Comparison of ENCODE assay signal across 8 cellular contexts in genomic region chr17:64724250-64724649, GRCh38.
DNase-seq lines count a peak whose midpoint lies in the region; ATAC-seq, FAIRE-seq and TF ChIP-seq lines count a peak whose summit lies in the region.
"Not testable (repeated sequence)": the region's sequence is repeated elsewhere in the genome, so short reads cannot be mapped to it uniquely, and the experiment has no call there.

No MANE protein-coding gene starts in this region.

- POLR2A ChIA-PET in A549 (lab: Yijun Ruan, JAX); MCF 10A (lab: Yijun Ruan, JAX): not testable (repeated sequence)
- POLR2A ChIA-PET in HCT116 (lab: Charles Lee), result interaction anchor here (2.1 to 3.2 kb wide), 3 partner anchors 11 to 18 kb away, joined by 9 to 28 read pairs (median 13); no protein-coding TSS in a partner anchor

- H2AFZ ChIP-seq in HCT116 (ENCODE audit: low read depth, low read length, poor library complexity, severe bottlenecking), result peak overlapping the region; percentile 28
- H2AFZ ChIP-seq in smooth muscle cell (ENCODE audit: low read depth), result peak overlapping the region; percentile 26

- H3K27me3 ChIP-seq in HCT116 (ENCODE audit: insufficient read depth, low read length); SJSA1 (replicated peaks); smooth muscle cell (ENCODE audit: low read depth): not testable (repeated sequence)

- BruUV-seq in HCT116 (replicated peaks; lab: Mats Ljungman, UMichigan); MCF 10A (replicated peaks; lab: Mats Ljungman, UMichigan): not testable (repeated sequence)

- CTCF ChIA-PET in A549 (lab: Yijun Ruan, JAX) (interaction anchor here (2.4 kb wide), 1 partner anchor 13 kb away, joined by 7 read pairs; no protein-coding TSS in a partner anchor), HCT116 (lab: Charles Lee) (interaction anchor here (1.1 kb wide), 1 partner anchor 30 kb away, joined by 3 read pairs; no protein-coding TSS in a partner anchor)
- CTCF ChIA-PET in MCF 10A (lab: Yijun Ruan, JAX), result not testable (repeated sequence)

- intact Hi-C loops in HCT116 (cut with micrococcal nuclease); MCF 10A (cut with micrococcal nuclease); kidney (cut with DNase I): not testable (repeated sequence)

- peak overlapping the region; percentile 45 for H3K9ac ChIP-seq in HCT116 (ENCODE audit: low read length)
- H3K9ac ChIP-seq in kidney (ENCODE audit: low read length in 2 of 2); smooth muscle cell (ENCODE audit: low read depth): not testable (repeated sequence)

- TF ChIP-seq POLR2A in A549 (IDR thresholded peaks at IDR 0.05; ENCODE audit: low read length); HCT116 (IDR thresholded peaks at IDR 0.05; ENCODE audit: borderline replicate concordance, extremely low read depth, insufficient read depth, insufficient read length): not testable (repeated sequence)

- not testable (repeated sequence) for TF ChIP-seq CTCF in A549 (IDR thresholded peaks at IDR 0.05); HCT116 (IDR thresholded peaks at IDR 0.05 in 2 of 3, conservative IDR thresholded peaks at IDR 0.05 in 1 of 3; ENCODE audit: borderline replicate concordance in 1 of 3, insufficient read depth in 1 of 3, low read depth in 2 of 3, low read length in 2 of 3); MCF 10A (IDR thresholded peaks at IDR 0.05; ENCODE audit: unreplicated experiment); fibroblast of villous mesenchyme (IDR thresholded peaks at IDR 0.05; ENCODE audit: insufficient read depth, low read depth, low read length); kidney (IDR thresholded peaks at IDR 0.05; ENCODE audit: borderline replicate concordance, extremely low read depth, insufficient read depth); nephron (IDR thresholded peaks at IDR 0.05; ENCODE audit: unreplicated experiment in 3 of 3); smooth muscle cell (IDR thresholded peaks at IDR 0.05; ENCODE audit: borderline replicate concordance, insufficient read depth, poor library complexity, severe bottlenecking)

- not testable (repeated sequence) for H3K4me1 Mint-ChIP-seq in MCF 10A (ENCODE audit: insufficient read depth, unreplicated experiment); nephron

- H3K9me3 Mint-ChIP-seq in MCF 10A (ENCODE audit: unreplicated experiment); nephron: not testable (repeated sequence)

- RAD21 ChIA-PET in HCT116 (lab: Charles Lee; ENCODE audit: low non-redundant PET in 1 of 2, low total read pairs in 2 of 2, uncharacterized antibody in 2 of 2, unreplicated experiment in 2 of 2), result not testable (repeated sequence)

- not testable (repeated sequence) for H3K79me2 ChIP-seq in HCT116 (ENCODE audit: insufficient read depth, low read length); smooth muscle cell (ENCODE audit: low read depth)

- FAIRE-seq in A549 (lab: Jason Lieb, UNC) (peak; percentile 39), kidney (lab: Jason Lieb, UNC) (peak; percentile 77)

- not testable (repeated sequence) for DNase-seq in A549 (ENCODE audit: low read depth in 1 of 2, low spot score in 1 of 2); HCT116 (ENCODE audit: low read depth, low spot score); smooth muscle cell (lab: John Stamatoyannopoulos, UW; ENCODE audit: unreplicated experiment)
- DNase-seq in SJSA1 (ENCODE audit: low read depth in 1 of 2, low spot score in 2 of 2) (peak in 1 of 2 experiments; percentile 64), MCF 10A (ENCODE audit: unreplicated experiment) (peak; percentile 47), fibroblast of villous mesenchyme (ENCODE audit: low read depth) (peak; percentile 65), kidney (peak; percentile 89)

- peak overlapping the region; percentile 63 for H3K27ac Mint-ChIP-seq in MCF 10A (ENCODE audit: low read depth, unreplicated experiment)
- peak overlapping the region; percentile 52 to 86 (median 81) for H3K27ac Mint-ChIP-seq in nephron

- H3K4me1 ChIP-seq in A549, result peaks cover 19% of the 10 kb centered on the region
- peaks cover 39 to 57% of the 10 kb centered on the region in 2 experiments for H3K4me1 ChIP-seq in HCT116 (ENCODE audit: control insufficient read depth in 1 of 2, insufficient read depth in 2 of 2, low read length in 2 of 2)
- peaks cover 36% of the 10 kb centered on the region for H3K4me1 ChIP-seq in SJSA1 (replicated peaks)
- H3K4me1 ChIP-seq in kidney (ENCODE audit: control insufficient read depth in 1 of 2, insufficient read depth in 1 of 2, low read depth in 1 of 2, low read length in 2 of 2); smooth muscle cell (ENCODE audit: low read depth): not testable (repeated sequence)

- H4K20me1 ChIP-seq in HCT116 (ENCODE audit: insufficient read depth); smooth muscle cell (ENCODE audit: low read depth): not testable (repeated sequence)

- H3K4me3 Mint-ChIP-seq in MCF 10A (ENCODE audit: unreplicated experiment); nephron: not testable (repeated sequence)

- H3K36me3 ChIP-seq in HCT116 (ENCODE audit: control insufficient read depth in 1 of 2, insufficient read depth in 2 of 2, low read length in 2 of 2); SJSA1; kidney (ENCODE audit: control insufficient read depth in 1 of 2, insufficient read depth in 2 of 2, low read length in 2 of 2); smooth muscle cell (ENCODE audit: low read depth): not testable (repeated sequence)

- not testable (repeated sequence) for H3F3A ChIP-seq in smooth muscle cell (ENCODE audit: low read depth)

- H3K9me2 ChIP-seq in HCT116 (ENCODE audit: insufficient read depth), result not testable (repeated sequence)

- H3K4me3 ChIP-seq in A549; HCT116 (replicated peaks in 1 of 2; ENCODE audit: low read depth in 1 of 2, low read length in 2 of 2); SJSA1; fibroblast of villous mesenchyme (ENCODE audit: low read depth, low read length); kidney (ENCODE audit: low read length in 2 of 2); smooth muscle cell: not testable (repeated sequence)

- not testable (repeated sequence) for TF ChIP-seq EP300 in A549 (IDR thresholded peaks at IDR 0.05)

- not testable (repeated sequence) for H3K9me3 ChIP-seq in A549; HCT116 (ENCODE audit: control insufficient read depth in 1 of 2, insufficient read depth in 1 of 2, low read depth in 1 of 2, low read length in 2 of 2); SJSA1 (replicated peaks); kidney (ENCODE audit: control insufficient read depth in 1 of 2, low read length in 2 of 2); smooth muscle cell (replicated peaks; ENCODE audit: low read depth)

- peak; percentile 38 to 62; a peak in 3 of 6 replicates for ATAC-seq in A549
- ATAC-seq in HCT116, result peak; percentile 71

- H3K4me2 ChIP-seq in A549, result peak overlapping the region; percentile 15; the same call in 1 of the 3 replicates
- peak overlapping the region; percentile 64 for H3K4me2 ChIP-seq in HCT116 (ENCODE audit: low read length)
- peak overlapping the region; percentile 65 for H3K4me2 ChIP-seq in smooth muscle cell

- H3K27ac ChIP-seq in A549 (peak overlapping the region; percentile 27 to 80; a peak in 3 of 6 replicates), HCT116 (ENCODE audit: low read depth, low read length) (peak overlapping the region; percentile 10), SJSA1 (peak overlapping the region; percentile 17), smooth muscle cell (ENCODE audit: low read depth) (peak overlapping the region; percentile 77)
- not testable (repeated sequence) for H3K27ac ChIP-seq in kidney (ENCODE audit: low read depth in 2 of 2, low read length in 2 of 2)

- H3K27me3 Mint-ChIP-seq in MCF 10A (ENCODE audit: insufficient read depth, unreplicated experiment); nephron (ENCODE audit: low read depth): not testable (repeated sequence)

- H3K36me3 Mint-ChIP-seq in MCF 10A (ENCODE audit: insufficient read depth, unreplicated experiment); nephron (ENCODE audit: low read depth): not testable (repeated sequence)

- 37% methylated on average over 8 of the region's 8 CpGs for WGBS in A549 (ENCODE audit: missing lambda C conversion rate)
- WGBS in smooth muscle cell (ENCODE audit: low lambda C conversion rate), result 27% methylated on average over 8 of the region's 8 CpGs

- TF ChIP-seq RAD21 in A549 (conservative IDR thresholded peaks at IDR 0.05 in 1 of 2, IDR thresholded peaks at IDR 0.05 in 1 of 2); HCT116 (IDR thresholded peaks at IDR 0.05; ENCODE audit: low read depth): not testable (repeated sequence)

TF ChIP-seq in A549, 52 proteins besides CTCF, POLR2A, EP300 and RAD21:
- peak; percentile 41; the same call in 1 of the 2 replicates for TF ChIP-seq MAX (IDR thresholded peaks at IDR 0.05)

TF ChIP-seq in HCT116, 20 proteins besides CTCF, POLR2A, EP300 and RAD21:
- peak; percentile 36; the same call in 1 of the 2 replicates for TF ChIP-seq JUND (IDR thresholded peaks at IDR 0.05)
- TF ChIP-seq SP1 (IDR thresholded peaks at IDR 0.05; ENCODE audit: low read depth), result peak; percentile 74
- peak; percentile 82 for TF ChIP-seq MAX (IDR thresholded peaks at IDR 0.05)
- peak; percentile 84 for TF ChIP-seq EGR1 (IDR thresholded peaks at IDR 0.05; ENCODE audit: low read depth)
- peak; percentile 41; the same call in 1 of the 2 replicates for TF ChIP-seq ZFX (IDR thresholded peaks at IDR 0.05)
- TF ChIP-seq CBX3 (IDR thresholded peaks at IDR 0.05; ENCODE audit: low read depth), result peak; percentile 84
- 0 out of 2 replicates have a peak, but pooled peaks have one; percentile 36 for TF ChIP-seq POLR2AphosphoS5 (IDR thresholded peaks at IDR 0.05; ENCODE audit: low read depth, low read length)

Comparison
In these comparisons a context has a peak if more than half of its experiments do, and no peak if none do; other contexts are left out.
1. H3K4me2 ChIP-seq: peak in every context shown above with its lines; median percentile 65 in smooth muscle cell; 64 in HCT116; 15 in A549.